In the genomic region with DNA sequence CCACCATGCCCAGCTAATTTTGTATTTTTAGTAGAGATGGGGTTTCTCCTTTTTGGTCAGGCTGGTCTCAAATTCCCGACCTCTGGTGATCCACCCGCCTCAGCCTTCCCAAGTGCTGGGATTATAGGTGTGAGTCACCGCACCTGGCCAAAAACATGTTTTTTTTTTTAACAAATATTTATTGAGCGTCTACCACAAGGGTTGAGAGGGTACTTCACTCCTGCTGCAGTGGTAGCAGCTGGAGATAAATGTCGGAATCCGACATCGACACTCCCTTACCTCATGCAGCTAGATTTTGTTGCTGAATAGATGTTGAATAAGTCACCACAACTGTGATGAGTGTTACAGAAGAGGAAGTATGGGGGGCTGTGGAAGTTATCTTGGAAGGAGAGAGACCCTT, we compare ENCODE assay signal across 1 cellular context.
TF ChIP-seq lines count a peak whose summit lies in the region.

No MANE protein-coding gene starts in this region.

TF ChIP-seq in HepG2, 621 proteins besides CTCF, POLR2A, EP300 and RAD21 (continues in another document):
- no peak for TF ChIP-seq JUND (CRISPR knock-in tag; IDR thresholded peaks at IDR 0.05)
- TF ChIP-seq, protein P1, sequence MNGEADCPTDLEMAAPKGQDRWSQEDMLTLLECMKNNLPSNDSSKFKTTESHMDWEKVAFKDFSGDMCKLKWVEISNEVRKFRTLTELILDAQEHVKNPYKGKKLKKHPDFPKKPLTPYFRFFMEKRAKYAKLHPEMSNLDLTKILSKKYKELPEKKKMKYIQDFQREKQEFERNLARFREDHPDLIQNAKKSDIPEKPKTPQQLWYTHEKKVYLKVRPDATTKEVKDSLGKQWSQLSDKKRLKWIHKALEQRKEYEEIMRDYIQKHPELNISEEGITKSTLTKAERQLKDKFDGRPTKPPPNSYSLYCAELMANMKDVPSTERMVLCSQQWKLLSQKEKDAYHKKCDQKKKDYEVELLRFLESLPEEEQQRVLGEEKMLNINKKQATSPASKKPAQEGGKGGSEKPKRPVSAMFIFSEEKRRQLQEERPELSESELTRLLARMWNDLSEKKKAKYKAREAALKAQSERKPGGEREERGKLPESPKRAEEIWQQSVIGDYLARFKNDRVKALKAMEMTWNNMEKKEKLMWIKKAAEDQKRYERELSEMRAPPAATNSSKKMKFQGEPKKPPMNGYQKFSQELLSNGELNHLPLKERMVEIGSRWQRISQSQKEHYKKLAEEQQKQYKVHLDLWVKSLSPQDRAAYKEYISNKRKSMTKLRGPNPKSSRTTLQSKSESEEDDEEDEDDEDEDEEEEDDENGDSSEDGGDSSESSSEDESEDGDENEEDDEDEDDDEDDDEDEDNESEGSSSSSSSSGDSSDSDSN (CRISPR knock-in tag; IDR thresholded peaks at IDR 0.05): no peak
- 0 out of 2 replicates have a peak, but pooled peaks have one; percentile 23 for TF ChIP-seq ZNF772 (CRISPR knock-in tag; IDR thresholded peaks at IDR 0.05)
- TF ChIP-seq, protein P2, sequence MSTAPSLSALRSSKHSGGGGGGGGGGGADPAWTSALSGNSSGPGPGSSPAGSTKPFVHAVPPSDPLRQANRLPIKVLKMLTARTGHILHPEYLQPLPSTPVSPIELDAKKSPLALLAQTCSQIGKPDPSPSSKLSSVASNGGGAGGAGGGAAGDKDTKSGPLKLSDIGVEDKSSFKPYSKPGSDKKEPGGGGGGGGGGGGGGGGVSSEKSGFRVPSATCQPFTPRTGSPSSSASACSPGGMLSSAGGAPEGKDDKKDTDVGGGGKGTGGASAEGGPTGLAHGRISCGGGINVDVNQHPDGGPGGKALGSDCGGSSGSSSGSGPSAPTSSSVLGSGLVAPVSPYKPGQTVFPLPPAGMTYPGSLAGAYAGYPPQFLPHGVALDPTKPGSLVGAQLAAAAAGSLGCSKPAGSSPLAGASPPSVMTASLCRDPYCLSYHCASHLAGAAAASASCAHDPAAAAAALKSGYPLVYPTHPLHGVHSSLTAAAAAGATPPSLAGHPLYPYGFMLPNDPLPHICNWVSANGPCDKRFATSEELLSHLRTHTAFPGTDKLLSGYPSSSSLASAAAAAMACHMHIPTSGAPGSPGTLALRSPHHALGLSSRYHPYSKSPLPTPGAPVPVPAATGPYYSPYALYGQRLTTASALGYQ (CRISPR knock-in tag; IDR thresholded peaks at IDR 0.05): no peak
- no peak for TF ChIP-seq TEAD3 (CRISPR knock-in tag; optimal IDR thresholded peaks at IDR 0.05; ENCODE audit: borderline replicate concordance)
- TF ChIP-seq, protein P3, sequence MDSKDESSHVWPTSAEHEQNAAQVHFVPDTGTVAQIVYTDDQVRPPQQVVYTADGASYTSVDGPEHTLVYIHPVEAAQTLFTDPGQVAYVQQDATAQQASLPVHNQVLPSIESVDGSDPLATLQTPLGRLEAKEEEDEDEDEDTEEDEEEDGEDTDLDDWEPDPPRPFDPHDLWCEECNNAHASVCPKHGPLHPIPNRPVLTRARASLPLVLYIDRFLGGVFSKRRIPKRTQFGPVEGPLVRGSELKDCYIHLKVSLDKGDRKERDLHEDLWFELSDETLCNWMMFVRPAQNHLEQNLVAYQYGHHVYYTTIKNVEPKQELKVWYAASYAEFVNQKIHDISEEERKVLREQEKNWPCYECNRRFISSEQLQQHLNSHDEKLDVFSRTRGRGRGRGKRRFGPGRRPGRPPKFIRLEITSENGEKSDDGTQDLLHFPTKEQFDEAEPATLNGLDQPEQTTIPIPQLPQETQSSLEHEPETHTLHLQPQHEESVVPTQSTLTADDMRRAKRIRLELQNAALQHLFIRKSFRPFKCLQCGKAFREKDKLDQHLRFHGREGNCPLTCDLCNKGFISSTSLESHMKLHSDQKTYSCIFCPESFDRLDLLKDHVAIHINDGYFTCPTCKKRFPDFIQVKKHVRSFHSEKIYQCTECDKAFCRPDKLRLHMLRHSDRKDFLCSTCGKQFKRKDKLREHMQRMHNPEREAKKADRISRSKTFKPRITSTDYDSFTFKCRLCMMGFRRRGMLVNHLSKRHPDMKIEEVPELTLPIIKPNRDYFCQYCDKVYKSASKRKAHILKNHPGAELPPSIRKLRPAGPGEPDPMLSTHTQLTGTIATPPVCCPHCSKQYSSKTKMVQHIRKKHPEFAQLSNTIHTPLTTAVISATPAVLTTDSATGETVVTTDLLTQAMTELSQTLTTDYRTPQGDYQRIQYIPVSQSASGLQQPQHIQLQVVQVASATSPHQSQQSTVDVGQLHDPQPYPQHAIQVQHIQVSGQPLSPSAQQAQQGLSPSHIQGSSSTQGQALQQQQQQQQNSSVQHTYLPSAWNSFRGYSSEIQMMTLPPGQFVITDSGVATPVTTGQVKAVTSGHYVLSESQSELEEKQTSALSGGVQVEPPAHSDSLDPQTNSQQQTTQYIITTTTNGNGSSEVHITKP (CRISPR knock-in tag; IDR thresholded peaks at IDR 0.05; ENCODE audit: low read depth): 0 out of 2 replicates have a peak, but pooled peaks have one; percentile 39
- no peak for TF ChIP-seq MZF1 (CRISPR knock-in tag; IDR thresholded peaks at IDR 0.05; ENCODE audit: borderline replicate concordance)
- no peak for TF ChIP-seq HOXA3 (CRISPR knock-in tag; IDR thresholded peaks at IDR 0.05)
- TF ChIP-seq MEIS2 (CRISPR knock-in tag; IDR thresholded peaks at IDR 0.05): no peak
- no peak for TF ChIP-seq ZNF382 (CRISPR knock-in tag; IDR thresholded peaks at IDR 0.05; ENCODE audit: borderline replicate concordance)
- TF ChIP-seq, protein P4, sequence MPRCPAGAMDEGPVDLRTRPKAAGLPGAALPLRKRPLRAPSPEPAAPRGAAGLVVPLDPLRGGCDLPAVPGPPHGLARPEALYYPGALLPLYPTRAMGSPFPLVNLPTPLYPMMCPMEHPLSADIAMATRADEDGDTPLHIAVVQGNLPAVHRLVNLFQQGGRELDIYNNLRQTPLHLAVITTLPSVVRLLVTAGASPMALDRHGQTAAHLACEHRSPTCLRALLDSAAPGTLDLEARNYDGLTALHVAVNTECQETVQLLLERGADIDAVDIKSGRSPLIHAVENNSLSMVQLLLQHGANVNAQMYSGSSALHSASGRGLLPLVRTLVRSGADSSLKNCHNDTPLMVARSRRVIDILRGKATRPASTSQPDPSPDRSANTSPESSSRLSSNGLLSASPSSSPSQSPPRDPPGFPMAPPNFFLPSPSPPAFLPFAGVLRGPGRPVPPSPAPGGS (CRISPR knock-in tag; IDR thresholded peaks at IDR 0.05): no peak
- TF ChIP-seq RELA (CRISPR knock-in tag; IDR thresholded peaks at IDR 0.05): no peak
- TF ChIP-seq NCOR1 (IDR thresholded peaks at IDR 0.05; ENCODE audit: borderline replicate concordance, low read length): no peak
- no peak for TF ChIP-seq ZNF577 (CRISPR knock-in tag; IDR thresholded peaks at IDR 0.05; ENCODE audit: borderline replicate concordance, low read depth)
- TF ChIP-seq TBX2 (CRISPR knock-in tag; IDR thresholded peaks at IDR 0.05; ENCODE audit: borderline replicate concordance): no peak
- 0 out of 2 replicates have a peak, but pooled peaks have one; percentile 22 for TF ChIP-seq KLF12 (CRISPR knock-in tag; IDR thresholded peaks at IDR 0.05; ENCODE audit: borderline replicate concordance)
- TF ChIP-seq ZNF557 (CRISPR knock-in tag; IDR thresholded peaks at IDR 0.05): no peak
- no peak for TF ChIP-seq TCF12 (IDR thresholded peaks at IDR 0.05)
- no peak for TF ChIP-seq TCF12 (CRISPR knock-in tag; IDR thresholded peaks at IDR 0.05)
- TF ChIP-seq, protein P5, sequence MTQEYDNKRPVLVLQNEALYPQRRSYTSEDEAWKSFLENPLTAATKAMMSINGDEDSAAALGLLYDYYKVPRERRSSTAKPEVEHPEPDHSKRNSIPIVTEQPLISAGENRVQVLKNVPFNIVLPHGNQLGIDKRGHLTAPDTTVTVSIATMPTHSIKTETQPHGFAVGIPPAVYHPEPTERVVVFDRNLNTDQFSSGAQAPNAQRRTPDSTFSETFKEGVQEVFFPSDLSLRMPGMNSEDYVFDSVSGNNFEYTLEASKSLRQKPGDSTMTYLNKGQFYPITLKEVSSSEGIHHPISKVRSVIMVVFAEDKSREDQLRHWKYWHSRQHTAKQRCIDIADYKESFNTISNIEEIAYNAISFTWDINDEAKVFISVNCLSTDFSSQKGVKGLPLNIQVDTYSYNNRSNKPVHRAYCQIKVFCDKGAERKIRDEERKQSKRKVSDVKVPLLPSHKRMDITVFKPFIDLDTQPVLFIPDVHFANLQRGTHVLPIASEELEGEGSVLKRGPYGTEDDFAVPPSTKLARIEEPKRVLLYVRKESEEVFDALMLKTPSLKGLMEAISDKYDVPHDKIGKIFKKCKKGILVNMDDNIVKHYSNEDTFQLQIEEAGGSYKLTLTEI (CRISPR knock-in tag; conservative IDR thresholded peaks at IDR 0.05): no peak
- TF ChIP-seq, protein P6, sequence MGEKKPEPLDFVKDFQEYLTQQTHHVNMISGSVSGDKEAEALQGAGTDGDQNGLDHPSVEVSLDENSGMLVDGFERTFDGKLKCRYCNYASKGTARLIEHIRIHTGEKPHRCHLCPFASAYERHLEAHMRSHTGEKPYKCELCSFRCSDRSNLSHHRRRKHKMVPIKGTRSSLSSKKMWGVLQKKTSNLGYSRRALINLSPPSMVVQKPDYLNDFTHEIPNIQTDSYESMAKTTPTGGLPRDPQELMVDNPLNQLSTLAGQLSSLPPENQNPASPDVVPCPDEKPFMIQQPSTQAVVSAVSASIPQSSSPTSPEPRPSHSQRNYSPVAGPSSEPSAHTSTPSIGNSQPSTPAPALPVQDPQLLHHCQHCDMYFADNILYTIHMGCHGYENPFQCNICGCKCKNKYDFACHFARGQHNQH (CRISPR knock-in tag; IDR thresholded peaks at IDR 0.05): no peak
- no peak for TF ChIP-seq HOXA9 (CRISPR knock-in tag; IDR thresholded peaks at IDR 0.05; ENCODE audit: borderline replicate concordance)
- no peak for TF ChIP-seq ZFP36L1 (CRISPR knock-in tag; IDR thresholded peaks at IDR 0.05)
- TF ChIP-seq CREB1 (IDR thresholded peaks at IDR 0.05): no peak
- no peak for TF ChIP-seq CREB1 (CRISPR knock-in tag; IDR thresholded peaks at IDR 0.05)
- TF ChIP-seq TCF7L2 (IDR thresholded peaks at IDR 0.05; ENCODE audit: low read depth, low read length): no peak
- TF ChIP-seq, protein P7, sequence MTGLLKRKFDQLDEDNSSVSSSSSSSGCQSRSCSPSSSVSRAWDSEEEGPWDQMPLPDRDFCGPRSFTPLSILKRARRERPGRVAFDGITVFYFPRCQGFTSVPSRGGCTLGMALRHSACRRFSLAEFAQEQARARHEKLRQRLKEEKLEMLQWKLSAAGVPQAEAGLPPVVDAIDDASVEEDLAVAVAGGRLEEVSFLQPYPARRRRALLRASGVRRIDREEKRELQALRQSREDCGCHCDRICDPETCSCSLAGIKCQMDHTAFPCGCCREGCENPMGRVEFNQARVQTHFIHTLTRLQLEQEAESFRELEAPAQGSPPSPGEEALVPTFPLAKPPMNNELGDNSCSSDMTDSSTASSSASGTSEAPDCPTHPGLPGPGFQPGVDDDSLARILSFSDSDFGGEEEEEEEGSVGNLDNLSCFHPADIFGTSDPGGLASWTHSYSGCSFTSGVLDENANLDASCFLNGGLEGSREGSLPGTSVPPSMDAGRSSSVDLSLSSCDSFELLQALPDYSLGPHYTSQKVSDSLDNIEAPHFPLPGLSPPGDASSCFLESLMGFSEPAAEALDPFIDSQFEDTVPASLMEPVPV (CRISPR knock-in tag; IDR thresholded peaks at IDR 0.05): no peak
- no peak for TF ChIP-seq ZNF160 (CRISPR knock-in tag; IDR thresholded peaks at IDR 0.05)
- no peak for TF ChIP-seq STAG1 (CRISPR knock-in tag; IDR thresholded peaks at IDR 0.05)
- TF ChIP-seq PHF5A (CRISPR knock-in tag; IDR thresholded peaks at IDR 0.05; ENCODE audit: low read depth, unreplicated experiment): no peak
- TF ChIP-seq, protein P8, sequence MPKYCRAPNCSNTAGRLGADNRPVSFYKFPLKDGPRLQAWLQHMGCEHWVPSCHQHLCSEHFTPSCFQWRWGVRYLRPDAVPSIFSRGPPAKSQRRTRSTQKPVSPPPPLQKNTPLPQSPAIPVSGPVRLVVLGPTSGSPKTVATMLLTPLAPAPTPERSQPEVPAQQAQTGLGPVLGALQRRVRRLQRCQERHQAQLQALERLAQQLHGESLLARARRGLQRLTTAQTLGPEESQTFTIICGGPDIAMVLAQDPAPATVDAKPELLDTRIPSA (CRISPR knock-in tag; IDR thresholded peaks at IDR 0.05; ENCODE audit: borderline replicate concordance): no peak
- no peak for TF ChIP-seq ZNF619 (CRISPR knock-in tag; IDR thresholded peaks at IDR 0.05)
- TF ChIP-seq SCMH1 (CRISPR knock-in tag; IDR thresholded peaks at IDR 0.05; ENCODE audit: borderline replicate concordance): no peak
- no peak for TF ChIP-seq TRIM24 (CRISPR knock-in tag; IDR thresholded peaks at IDR 0.05)
- no peak for TF ChIP-seq XRCC5 (optimal IDR thresholded peaks at IDR 0.05; ENCODE audit: low read length)
